8 cellular contexts compared by ENCODE assay signal in the genomic region with DNA sequence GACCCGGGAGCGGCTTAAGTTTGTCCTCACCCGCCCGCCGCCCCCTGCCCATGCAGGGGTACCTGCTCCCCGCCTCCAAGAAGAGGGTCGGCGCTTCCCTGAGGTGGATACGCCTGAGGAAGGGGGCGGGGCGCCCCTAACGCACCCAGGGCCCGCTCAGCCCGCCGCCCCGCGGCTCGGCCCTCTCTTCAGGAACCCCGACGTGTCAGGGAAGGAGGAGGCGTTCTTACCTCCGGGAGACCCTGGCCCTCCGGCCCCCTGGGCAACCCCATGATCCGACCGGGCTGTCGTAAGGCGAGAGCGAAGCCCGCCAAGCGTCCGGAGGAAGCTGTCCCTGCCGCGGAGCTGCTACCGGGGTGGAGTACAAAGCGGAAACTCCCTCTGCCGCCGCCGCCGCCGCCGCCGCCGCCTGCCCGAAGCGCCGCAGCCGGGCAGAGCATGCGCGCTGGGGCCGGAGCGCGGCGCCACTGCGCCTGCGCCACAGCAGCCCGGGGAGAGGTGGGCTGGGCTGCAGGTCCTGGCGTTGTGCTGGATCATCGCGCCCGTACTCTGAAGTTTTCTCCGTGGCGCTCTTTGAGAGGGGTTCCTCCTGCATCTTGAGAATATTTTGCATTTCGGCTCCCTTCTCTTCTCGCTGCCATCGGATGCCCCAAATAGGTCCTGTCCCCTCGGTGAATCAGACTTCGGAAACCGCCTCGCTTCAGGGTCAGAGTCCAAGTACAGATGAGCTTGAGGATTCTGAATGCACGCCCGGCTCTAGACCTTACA. TPM values are rescaled to one million over a fixed set of nuclear protein-coding genes. Genes with fewer than 3 reads are reported as not detected.
DNase-seq lines count a peak whose midpoint lies in the region; ATAC-seq and TF ChIP-seq lines count a peak whose summit lies in the region.

A gene with protein sequence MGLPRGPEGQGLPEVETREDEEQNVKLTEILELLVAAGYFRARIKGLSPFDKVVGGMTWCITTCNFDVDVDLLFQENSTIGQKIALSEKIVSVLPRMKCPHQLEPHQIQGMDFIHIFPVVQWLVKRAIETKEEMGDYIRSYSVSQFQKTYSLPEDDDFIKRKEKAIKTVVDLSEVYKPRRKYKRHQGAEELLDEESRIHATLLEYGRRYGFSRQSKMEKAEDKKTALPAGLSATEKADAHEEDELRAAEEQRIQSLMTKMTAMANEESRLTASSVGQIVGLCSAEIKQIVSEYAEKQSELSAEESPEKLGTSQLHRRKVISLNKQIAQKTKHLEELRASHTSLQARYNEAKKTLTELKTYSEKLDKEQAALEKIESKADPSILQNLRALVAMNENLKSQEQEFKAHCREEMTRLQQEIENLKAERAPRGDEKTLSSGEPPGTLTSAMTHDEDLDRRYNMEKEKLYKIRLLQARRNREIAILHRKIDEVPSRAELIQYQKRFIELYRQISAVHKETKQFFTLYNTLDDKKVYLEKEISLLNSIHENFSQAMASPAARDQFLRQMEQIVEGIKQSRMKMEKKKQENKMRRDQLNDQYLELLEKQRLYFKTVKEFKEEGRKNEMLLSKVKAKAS (minus strand): TSS at position 347 of the 768 bp plus-strand sequence. CDS start 75 bp downstream, at position 272.

- H3K4me3 ChIP-seq in left ventricle myocardium inferior: peak within 1 kb of the TSS; percentile 99
- H3K4me3 ChIP-seq in prostate gland: peak within 1 kb of the TSS; percentile 64 to 83

- TF ChIP-seq POLR2A in prostate gland (IDR thresholded peaks at IDR 0.05): peak; percentile 68

- intact Hi-C loops in left ventricle myocardium inferior (cut with micrococcal nuclease) (no loop called here), prostate gland (cut with DNase I) (no loop called here)

- H3K36me3 Mint-ChIP-seq in T-helper 1 cell treated with Interleukin-12 subunit alpha and Interleukin-12 subunit beta and Interleukin-4 antibody, amounts not matched to agents 30 μg/mL and 1 μg/mL, for 36 hours (ENCODE audit: low read depth): peaks cover 8% of the 10 kb centered on the region

- H3K27me3 ChIP-seq in left ventricle myocardium inferior (ENCODE audit: low read depth): no peaks in the 10 kb centered on the region
- no peaks in the 10 kb centered on the region for H3K27me3 ChIP-seq in prostate gland (replicated peaks; ENCODE audit: insufficient read depth)

- H3K27me3 Mint-ChIP-seq in T-helper 1 cell treated with Interleukin-12 subunit alpha and Interleukin-12 subunit beta and Interleukin-4 antibody, amounts not matched to agents 30 μg/mL and 1 μg/mL, for 36 hours (ENCODE audit: low read depth): no peaks in the 10 kb centered on the region

- H3K9me3 ChIP-seq in left ventricle myocardium inferior (replicated peaks): no peaks in the 10 kb centered on the region
- no peaks in the 10 kb centered on the region for H3K9me3 ChIP-seq in prostate gland

- peak; percentile 98 for DNase-seq in GM13977 (ENCODE audit: low spot score)
- DNase-seq in NCI-H146 (lab: John Stamatoyannopoulos, UW): peak; percentile 82
- DNase-seq in amniotic stem cell (lab: John Stamatoyannopoulos, UW): peak; percentile 38
- DNase-seq in left ventricle myocardium inferior: peak; percentile 86
- peak; percentile 76 for DNase-seq in prostate gland (ENCODE audit: low spot score)
- peak; percentile 85 for DNase-seq in ureter (ENCODE audit: low spot score)

- H3K4me1 Mint-ChIP-seq in T-helper 1 cell treated with Interleukin-12 subunit alpha and Interleukin-12 subunit beta and Interleukin-4 antibody, amounts not matched to agents 30 μg/mL and 1 μg/mL, for 36 hours (ENCODE audit: low read depth): peaks cover 37% of the 10 kb centered on the region

- in situ Hi-C loops in GM13977 (cut with MboI; ENCODE audit: low pct_unique_long_range_greater_than_20kb, low sequenced_read_pairs, unreplicated experiment): no loop called here

- no peaks in the 10 kb centered on the region for H3K9me3 Mint-ChIP-seq in T-helper 1 cell treated with Interleukin-12 subunit alpha and Interleukin-12 subunit beta and Interleukin-4 antibody, amounts not matched to agents 30 μg/mL and 1 μg/mL, for 36 hours

- no peak for TF ChIP-seq CTCF in GM13977 (IDR thresholded peaks at IDR 0.05; ENCODE audit: extremely low read depth, insufficient read depth, missing control alignments)
- no peak for TF ChIP-seq CTCF in left ventricle myocardium inferior (IDR thresholded peaks at IDR 0.05; ENCODE audit: borderline replicate concordance)
- TF ChIP-seq CTCF in prostate gland (IDR thresholded peaks at IDR 0.05): peak in 2 of 4 experiments; percentile 6 to 30

- H3K4me1 ChIP-seq in left ventricle myocardium inferior (peaks cover 48% of the 10 kb centered on the region), prostate gland (replicated peaks) (peaks cover 3% of the 10 kb centered on the region)

- H3K27ac ChIP-seq in left ventricle myocardium inferior (replicated peaks) (peak within 1 kb of the TSS; percentile 94), prostate gland (peak within 1 kb of the TSS; percentile 79 to 80)

- ATAC-seq in HG02840 (IDR thresholded peaks at IDR 0.05; ENCODE audit: low FRiP score, unreplicated experiment): peak; percentile 88

- 0% methylated on average over 66 of the region's 71 CpGs for WGBS in prostate gland

- H3K4me3 Mint-ChIP-seq in T-helper 1 cell treated with Interleukin-12 subunit alpha and Interleukin-12 subunit beta and Interleukin-4 antibody, amounts not matched to agents 30 μg/mL and 1 μg/mL, for 36 hours: peak within 1 kb of the TSS; percentile 91

- peaks cover 1% of the 10 kb centered on the region for H3K36me3 ChIP-seq in left ventricle myocardium inferior
- H3K36me3 ChIP-seq in prostate gland: no peaks in the 10 kb centered on the region

- H3K27ac Mint-ChIP-seq in T-helper 1 cell treated with Interleukin-12 subunit alpha and Interleukin-12 subunit beta and Interleukin-4 antibody, amounts not matched to agents 30 μg/mL and 1 μg/mL, for 36 hours: peak within 1 kb of the TSS; percentile 86

RNA-seq across cellular contexts. Expression of the gene that starts here (rescaled TPM):
- total RNA-seq in left ventricle myocardium inferior (22.8 TPM), prostate gland (10 to 100 TPM in 1 of 2 donors, 1 to 10 TPM in 1; 9.6 to 39.8 TPM), ureter (36.4 TPM)

Comparison
In these comparisons a context has a peak if more than half of its experiments do, and no peak if none do; other contexts are left out.
1. Peak in every context shown above with its lines: DNase-seq, ATAC-seq, H3K4me3 ChIP-seq and H3K27ac ChIP-seq.
2. DNase-seq: peak in every context shown above with its lines; median percentile 98 in GM13977; 86 in left ventricle myocardium inferior; 85 in ureter; 82 in NCI-H146; 76 in prostate gland; 38 in amniotic stem cell.